18 cellular contexts compared by ENCODE assay signal in the genomic region with DNA sequence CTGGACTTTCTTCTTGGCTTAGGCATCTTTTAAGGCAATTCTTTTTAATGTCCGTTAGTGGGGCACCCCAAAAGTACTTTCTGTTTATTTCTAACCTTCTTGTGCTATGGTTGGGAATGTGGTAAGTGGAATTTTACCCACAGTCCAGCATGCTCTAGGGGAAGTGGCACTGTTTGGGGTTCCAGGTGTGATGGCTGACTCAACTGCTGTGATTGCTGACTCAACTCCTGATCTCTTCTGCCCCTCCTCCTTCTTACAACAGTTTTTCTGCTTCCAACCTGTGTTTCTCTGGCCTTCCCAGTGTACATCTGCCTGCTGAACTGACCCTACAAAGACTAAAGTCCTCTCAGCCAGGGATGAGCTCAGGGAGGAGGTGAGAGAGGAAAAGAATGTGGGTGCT.
"Had no signal": no experiment of that assay in that cellular context is flagged by ENCODE, and none has a peak within 500 bp of the region (broad histone marks: within the 10 kb centered on the region; RNA-seq: fewer than 3 reads in every experiment).

No MANE protein-coding gene starts in this region.

- H3K27ac ChIP-seq: gastrocnemius medialis, heart right ventricle, tibial nerve, vagina had no signal

- H3K4me1 ChIP-seq: tibial nerve, vagina had no signal

- H3K27ac Mint-ChIP-seq: activated CD8-positive, alpha-beta T cell treated with anti-CD3 and anti-CD28 coated beads, Interleukin-2, amount 10 ng/mL, durations not matched to agents 7 days and 5 days; activated naive CD8-positive, alpha-beta T cell treated with anti-CD3 and anti-CD28 coated beads for 36 hours; activated T-cell treated with anti-CD3 and anti-CD28 coated beads, Interleukin-2, amount 50 U/mL, for 72 hours; dendritic cell treated with granulocyte-macrophage colony-stimulating factor and Interleukin-4, amounts not matched to agents 40 ng/mL and 50 ng/mL, for 4 days had no signal

- H3K27me3 Mint-ChIP-seq: activated naive CD8-positive, alpha-beta T cell treated with anti-CD3 and anti-CD28 coated beads for 36 hours had no signal

- H3K27me3 ChIP-seq: gastrocnemius medialis, heart right ventricle, tibial nerve, vagina had no signal

- H3K36me3 Mint-ChIP-seq: activated naive CD8-positive, alpha-beta T cell treated with anti-CD3 and anti-CD28 coated beads for 36 hours; brain had no signal

- H3K4me3 ChIP-seq: gastrocnemius medialis, heart right ventricle, tibial nerve, vagina had no signal

- ATAC-seq: activated CD8-positive, alpha-beta T cell treated with anti-CD3 and anti-CD28 coated beads, Interleukin-2, amount 10 ng/mL, durations not matched to agents 7 days and 5 days; activated T-cell treated with anti-CD3 and anti-CD28 coated beads, Interleukin-2, amount 50 U/mL, for 72 hours; gastrocnemius medialis; heart right ventricle had no signal

- H3K36me3 ChIP-seq: gastrocnemius medialis, heart right ventricle, tibial nerve, vagina had no signal

- H3K9me3 ChIP-seq: gastrocnemius medialis, heart right ventricle, tibial nerve, vagina had no signal

- DNase-seq: activated CD4-positive, alpha-beta T cell treated with anti-CD3 and anti-CD28 coated beads for 48 hours; activated CD8-positive, alpha-beta memory T cell treated with anti-CD3 and anti-CD28 coated beads, Interleukin-2, amount 50 U/mL, for 4 hours; activated CD8-positive, alpha-beta T cell treated with anti-CD3 and anti-CD28 coated beads, Interleukin-2, amount 10 ng/mL, durations not matched to agents 7 days and 5 days; activated gamma-delta T cell; activated naive CD8-positive, alpha-beta T cell treated with anti-CD3 and anti-CD28 coated beads for 36 hours; activated T-cell treated with anti-CD3 and anti-CD28 coated beads, Interleukin-2, amount 50 U/mL, for 72 hours; amygdala; effector memory CD4-positive, alpha-beta T cell; gastrocnemius medialis; heart right ventricle; stimulated activated CD4-positive, alpha-beta T cell treated with anti-CD3 and anti-CD28 coated beads, Interleukin-12 subunit alpha, Interleukin-12 subunit beta, amount 100 ng/mL, for 4 hours; stimulated activated CD4-positive, alpha-beta T cell treated with anti-CD3 and anti-CD28 coated beads, Interleukin-2, amount 100 ng/mL, for 24 hours; T-helper 2 cell had no signal

- H3K9me3 Mint-ChIP-seq: activated naive CD8-positive, alpha-beta T cell treated with anti-CD3 and anti-CD28 coated beads for 36 hours; activated T-cell treated with anti-CD3 and anti-CD28 coated beads, Interleukin-2, amount 50 U/mL, for 72 hours; dendritic cell treated with granulocyte-macrophage colony-stimulating factor and Interleukin-4, amounts not matched to agents 40 ng/mL and 50 ng/mL, for 4 days; neural crest cell had no signal

- H3K4me3 Mint-ChIP-seq: activated CD8-positive, alpha-beta T cell treated with anti-CD3 and anti-CD28 coated beads, Interleukin-2, amount 10 ng/mL, durations not matched to agents 7 days and 5 days; activated naive CD8-positive, alpha-beta T cell treated with anti-CD3 and anti-CD28 coated beads for 36 hours; activated T-cell treated with anti-CD3 and anti-CD28 coated beads, Interleukin-2, amount 50 U/mL, for 72 hours; brain; dendritic cell treated with granulocyte-macrophage colony-stimulating factor and Interleukin-4, amounts not matched to agents 40 ng/mL and 50 ng/mL, for 4 days; neural crest cell had no signal
